Comparison of ENCODE assay signal across 17 cellular contexts in genomic region chr16:47028767-47029377, GRCh38. TPM values are rescaled to one million over a fixed set of nuclear protein-coding genes. Genes with fewer than 3 reads are reported as not detected.
A peak's percentile ranks its signal among the peaks of the same experiment; 100 is the strongest.
DNase-seq lines count a peak whose midpoint lies in the region; ATAC-seq, FAIRE-seq and TF ChIP-seq lines count a peak whose summit lies in the region.
"Had no signal": no experiment of that assay in that cellular context is flagged by ENCODE, and none has a peak within 500 bp of the region (broad histone marks: within the 10 kb centered on the region; RNA-seq: fewer than 3 reads in every experiment).

No MANE protein-coding gene starts in this region.

- no peak for DNase-seq in Right ventricle myocardium superior
- DNase-seq in Right ventricle myocardium inferior (ENCODE audit: missing footprints): no peak
- DNase-seq in COLO829 (ENCODE audit: low spot score): peak; percentile 26
- no peak for DNase-seq in K562 (ENCODE audit: extremely low read depth in 1 of 4, low spot score in 3 of 4)
- no peak for DNase-seq in neuronal stem cell (ENCODE audit: low spot score)
- no peak for DNase-seq in SW 1271 (lab: John Stamatoyannopoulos, UW)
- DNase-seq: 8988T; AML-193; CD8-positive, alpha-beta memory T cell; DMS53; GOT3; H9 had no signal

- no peak overlapping the region for H2BK5ac ChIP-seq in neuronal stem cell (ENCODE audit: low read length)

- H3K9me1 ChIP-seq in K562 (ENCODE audit: control insufficient read depth, insufficient read depth, low read length): no peaks in the 10 kb centered on the region

- POLR2A ChIA-PET in K562 (lab: Yijun Ruan, JAX): interaction anchor here (0.7 to 2.0 kb wide), 2 partner anchors 9 to 83 kb away, joined by 3 to 5 read pairs; no protein-coding TSS in a partner anchor

- no peak overlapping the region for H3K18ac ChIP-seq in neuronal stem cell (ENCODE audit: low read length)

- no peak overlapping the region for H2BK15ac ChIP-seq in neuronal stem cell (ENCODE audit: low read length)

- TF ChIP-seq RAD21 in K562 (CRISPR knock-in tag; conservative IDR thresholded peaks at IDR 0.05 in 1 of 2, IDR thresholded peaks at IDR 0.05 in 1 of 2): no peak

- H2AFZ ChIP-seq in K562 (ENCODE audit: low read depth, low read length): no peak overlapping the region
- peak overlapping the region; percentile 21 for H2AFZ ChIP-seq in neuronal stem cell (ENCODE audit: low read length)

- ATAC-seq in Right ventricle myocardium superior (ENCODE audit: poor library complexity): peak; percentile 51
- ATAC-seq in Right ventricle myocardium inferior: no peak
- ATAC-seq in K562: no peak
- no peak for ATAC-seq in GM18502 (IDR thresholded peaks at IDR 0.05; ENCODE audit: poor library complexity, unreplicated experiment)
- no peak for ATAC-seq in GM21367 (IDR thresholded peaks at IDR 0.05; ENCODE audit: unreplicated experiment)
- ATAC-seq: HepG2 had no signal

- no TSS peak for BruUV-seq in K562 (replicated peaks; lab: Mats Ljungman, UMichigan)

- WGBS in K562 (ENCODE audit: insufficient coverage, low coverage, missing lambda C conversion rate): 2% methylated on average over 6 of the region's 6 CpGs
- no CpG with 5 or more reads among the region's 6 CpGs for WGBS in neuronal stem cell (ENCODE audit: extremely low coverage in 2 of 2, insufficient read length in 2 of 2, insufficient replicate concordance in 1 of 2), 2 donors

- no peaks in the 10 kb centered on the region for H3K79me1 ChIP-seq in neuronal stem cell (ENCODE audit: low read depth, low read length)

- in situ Hi-C loops in K562 (cut with MboI): no loop called here

- H2BK120ac ChIP-seq in neuronal stem cell (ENCODE audit: low read depth, low read length): no peak overlapping the region

- CTCF ChIA-PET in K562 (lab: Yijun Ruan, JAX; ENCODE audit: low intra/inter-chr PET ratio): interaction anchor here (0.7 kb wide), 1 partner anchor 9 kb away, joined by 3 read pairs; no protein-coding TSS in a partner anchor

- TF ChIP-seq POLR2A in K562 (conservative IDR thresholded peaks at IDR 0.05): no peak

- H3K79me2 ChIP-seq in K562 (ENCODE audit: control insufficient read depth, insufficient read depth, low read length): no peaks in the 10 kb centered on the region

- no peak for TF ChIP-seq EP300 in K562 (IDR thresholded peaks at IDR 0.05; ENCODE audit: low read length)

- H3K4me1 ChIP-seq in K562 (replicated peaks in 1 of 2; ENCODE audit: control insufficient read depth in 2 of 2, insufficient read depth in 2 of 2, low read length in 2 of 2) (no peaks in the 10 kb centered on the region), neuronal stem cell (ENCODE audit: control insufficient read depth in 2 of 2, insufficient read depth in 1 of 2, low read depth in 1 of 2, low read length in 2 of 2) (peaks cover 4 to 9% of the 10 kb centered on the region in 2 donors)

- no peak overlapping the region for H3K4ac ChIP-seq in neuronal stem cell (ENCODE audit: low read length)

- H2AK5ac ChIP-seq in neuronal stem cell (ENCODE audit: low read depth, low read length): no peak overlapping the region

- H3K4me3 ChIP-seq in K562 (no peak overlapping the region), neuronal stem cell (ENCODE audit: low read length in 2 of 2) (no peak overlapping the region)
- H3K4me3 ChIP-seq: BLaER1 had no signal

- H4K91ac ChIP-seq in neuronal stem cell (ENCODE audit: low read depth, low read length, poor library complexity): no peak overlapping the region

- no peaks in the 10 kb centered on the region for H3K36me3 ChIP-seq in K562 (ENCODE audit: control insufficient read depth, insufficient read depth, low read length)
- peaks cover 0 to 2% of the 10 kb centered on the region in 2 donors for H3K36me3 ChIP-seq in neuronal stem cell (replicated peaks in 1 of 2; ENCODE audit: control insufficient read depth in 2 of 2, insufficient read depth in 2 of 2, low read length in 2 of 2)
- H3K36me3 ChIP-seq: BLaER1 had no signal

- intact Hi-C loops in Right ventricle myocardium superior (cut with DNase I) (no loop called here), Right ventricle myocardium inferior (cut with DNase I) (no loop called here), K562 (cut with micrococcal nuclease) (no loop called here)

- no peak for TF ChIP-seq CTCF in K562 (IDR thresholded peaks at IDR 0.05 in 2 of 3, conservative IDR thresholded peaks at IDR 0.05 in 1 of 3; ENCODE audit: insufficient read depth in 2 of 3, low read depth in 1 of 3, low read length in 3 of 3)

- H3K9me3 ChIP-seq in K562 (replicated peaks; ENCODE audit: control insufficient read depth, insufficient read depth, low read depth, low read length) (no peaks in the 10 kb centered on the region), neuronal stem cell (replicated peaks in 1 of 2; ENCODE audit: control insufficient read depth in 2 of 2, insufficient read depth in 1 of 2, low read depth in 1 of 2, low read length in 2 of 2) (peaks cover 0 to 2% of the 10 kb centered on the region in 2 donors)
- H3K9me3 ChIP-seq: BLaER1 had no signal

- no peak overlapping the region for H4K8ac ChIP-seq in neuronal stem cell (ENCODE audit: low read depth, low read length)

- H2BK12ac ChIP-seq in neuronal stem cell (ENCODE audit: low read length): no peak overlapping the region

- H3K27me3 ChIP-seq in K562 (ENCODE audit: control insufficient read depth in 2 of 2, insufficient read depth in 2 of 2, low read length in 2 of 2) (peaks cover 11 to 32% of the 10 kb centered on the region in 2 experiments; a peak in 4 of 5 replicates), neuronal stem cell (ENCODE audit: control insufficient read depth in 3 of 3, insufficient read depth in 3 of 3, low read depth in 1 of 3, low read length in 3 of 3) (peaks cover 0 to 2% (median 0%) of the 10 kb centered on the region in 3 experiments)
- H3K27me3 ChIP-seq: BLaER1 had no signal

- no peak overlapping the region for H3K4me2 ChIP-seq in K562 (ENCODE audit: insufficient read depth, low read length)
- no peak overlapping the region for H3K4me2 ChIP-seq in neuronal stem cell (ENCODE audit: insufficient read depth, low read length, poor library complexity, severe bottlenecking)
- H3K4me2 ChIP-seq: BLaER1 had no signal

- H3K9ac ChIP-seq in K562 (ENCODE audit: insufficient read depth in 1 of 2, low read depth in 2 of 2, low read length in 2 of 2) (no peak overlapping the region), neuronal stem cell (ENCODE audit: low read depth, low read length, poor library complexity) (no peak overlapping the region)
- H3K9ac ChIP-seq: BLaER1 had no signal

- no peaks in the 10 kb centered on the region for H4K20me1 ChIP-seq in K562 (replicated peaks; ENCODE audit: control insufficient read depth, insufficient read depth, low read length)
- H4K20me1 ChIP-seq: BLaER1 had no signal

- H3K27ac ChIP-seq in K562 (ENCODE audit: extremely low read depth, low read depth, low read length) (no peak overlapping the region), neuronal stem cell (replicated peaks; ENCODE audit: low read length) (no peak overlapping the region)
- H3K27ac ChIP-seq: BLaER1 had no signal

- no peak overlapping the region for H3K23ac ChIP-seq in neuronal stem cell (ENCODE audit: low read depth, low read length, poor library complexity)

- FAIRE-seq in K562 (lab: Jason Lieb, UNC): no peak
- FAIRE-seq: HepG2, HTR-8/SVneo had no signal

- no peak overlapping the region for H3K14ac ChIP-seq in neuronal stem cell (ENCODE audit: low read length)

TF ChIP-seq in K562, 482 proteins besides CTCF, POLR2A, EP300 and RAD21 (continues in another document):
- peak; percentile 47 for TF ChIP-seq USF2 (CRISPR knock-in tag; IDR thresholded peaks at IDR 0.05)

RNA-seq across cellular contexts. Expression of gene DNAJA2, which starts 55.4 kb away (rescaled TPM):
- total RNA-seq in Right ventricle myocardium superior (90.0 TPM), Right ventricle myocardium inferior (86.3 TPM), K562 (2014; rRNA removed) (55.4 and 55.9 TPM in 2 replicates), K562 (2014; rRNA removed; fragmentation: Illumina TruSeq; extraction: Trizol) (75.9 and 89.6 TPM in 2 replicates), K562 (2015; rRNA removed; fragmentation: Illumina TruSeq; extraction: Trizol) (72.4 and 75.0 TPM in 2 replicates), K562 (2021) (63.0 and 68.8 TPM in 2 replicates)
- 34.0 and 48.2 TPM in 2 replicates for total RNA-seq in K562 (2011; cell fraction: chromatin; rRNA removed; ENCODE audit: low replicate concordance)
- 21.2 TPM in 2 replicates for total RNA-seq in K562 (2011; cell fraction: nucleolus; rRNA removed)
- 38.9 and 53.0 TPM in 2 replicates for total RNA-seq in K562 (2011; cell fraction: nucleoplasm; rRNA removed)
- polyA plus RNA-seq in K562 (2011; rRNA removed) (12.8 and 24.1 TPM in 2 replicates), K562 (2014; fragmentation: Illumina TruSeq; extraction: Trizol) (48.1 and 50.7 TPM in 2 replicates), K562 (2014; fragmentation: Nextera tagmentation; extraction: Ambion mirVana) (10 to 100 TPM; 31.6 to 38.2 TPM), K562 (2014; rRNA removed) (29.2 and 30.4 TPM in 2 replicates)
- polyA plus RNA-seq in K562 (2011; cell fraction: cytosol; rRNA removed): 3.5 and 6.3 TPM in 2 replicates
- 9.1 and 12.8 TPM in 2 replicates for polyA plus RNA-seq in K562 (2011; cell fraction: nucleus; rRNA removed)
- 31.8 and 47.2 TPM in 2 replicates for polyA plus RNA-seq in K562 (2012)
- polyA minus RNA-seq in K562 (2011; rRNA and poly(A)+ RNA removed): 56.8 and 74.4 TPM in 2 replicates
- 23.4 and 30.2 TPM in 2 replicates for polyA minus RNA-seq in K562 (2011; cell fraction: cytosol; rRNA and poly(A)+ RNA removed)
- polyA minus RNA-seq in K562 (2011; cell fraction: nucleus; rRNA and poly(A)+ RNA removed): 12.9 and 25.8 TPM in 2 replicates
- polyA plus RNA-seq in neuronal stem cell (2013, experiment 1 of 2): 38.1 TPM
- 38.0 TPM for polyA plus RNA-seq in neuronal stem cell (2013, experiment 2 of 2)
